ENCODE assay signal across 8 cellular contexts in the genomic region with DNA sequence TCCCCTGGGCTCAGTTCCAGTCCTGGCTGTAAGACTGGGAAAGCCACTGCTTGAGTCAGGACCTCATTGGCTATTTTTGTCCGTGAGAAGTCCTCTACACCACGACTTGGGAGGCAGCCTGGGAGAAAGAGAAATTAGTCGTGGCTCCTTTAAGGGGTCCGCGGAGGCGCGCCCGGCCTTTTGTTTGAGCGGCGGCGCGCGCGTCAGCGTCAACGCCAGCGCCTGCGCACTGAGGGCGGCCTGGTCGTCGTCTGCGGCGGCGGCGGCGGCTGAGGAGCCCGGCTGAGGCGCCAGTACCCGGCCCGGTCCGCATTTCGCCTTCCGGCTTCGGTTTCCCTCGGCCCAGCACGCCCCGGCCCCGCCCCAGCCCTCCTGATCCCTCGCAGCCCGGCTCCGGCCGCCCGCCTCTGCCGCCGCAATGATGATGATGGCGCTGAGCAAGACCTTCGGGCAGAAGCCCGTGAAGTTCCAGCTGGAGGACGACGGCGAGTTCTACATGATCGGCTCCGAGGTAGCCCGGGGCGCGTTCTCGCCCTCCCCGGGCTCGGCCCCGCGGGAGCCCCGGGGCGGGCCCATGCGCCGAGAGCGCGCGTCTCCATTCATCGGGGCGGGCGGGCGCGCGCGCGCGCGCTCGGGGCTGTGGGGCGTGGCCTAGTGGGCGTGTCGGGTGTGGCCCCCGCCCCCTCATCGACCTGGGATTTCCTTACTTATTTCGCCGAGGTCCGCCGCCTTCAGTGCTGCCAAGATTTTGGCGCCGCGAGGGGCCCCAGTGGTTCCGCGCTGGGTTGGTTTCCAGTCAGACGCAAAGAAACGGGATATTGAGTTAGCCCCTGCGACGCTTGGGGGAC. TPM values are rescaled to one million over a fixed set of nuclear protein-coding genes. Genes with fewer than 3 reads are reported as not detected.
DNase-seq lines count a peak whose midpoint lies in the region; ATAC-seq, FAIRE-seq and TF ChIP-seq lines count a peak whose summit lies in the region.

SMARCB1 (plus strand) TSS at position 215 of the 848 bp plus-strand sequence; CDS start at position 419, 204 bp downstream.

- peak within 1 kb of the TSS; percentile 99 to 100 for H3K27ac ChIP-seq in A549

- TF ChIP-seq RAD21 in A549 (conservative IDR thresholded peaks at IDR 0.05 in 1 of 2, IDR thresholded peaks at IDR 0.05 in 1 of 2), result no peak

- TF ChIP-seq EP300 in A549 (IDR thresholded peaks at IDR 0.05), result no peak

- peaks cover 2% of the 10 kb centered on the region for H3K36me3 ChIP-seq in kidney epithelial cell (ENCODE audit: control insufficient read depth, insufficient read depth, low read length)

- POLR2A ChIA-PET in A549 (lab: Yijun Ruan, JAX), result no interaction called here

- no peak for TF ChIP-seq CTCF in A549 (IDR thresholded peaks at IDR 0.05)
- TF ChIP-seq CTCF in kidney epithelial cell (IDR thresholded peaks at IDR 0.05; ENCODE audit: insufficient read depth, low read length, poor library complexity, severe bottlenecking), result no peak

- DNase-seq in A549 (ENCODE audit: low read depth in 1 of 2, low spot score in 1 of 2) (peak; percentile 85 to 86), NCI-H345 (lab: John Stamatoyannopoulos, UW) (peak; percentile 93), cerebellar cortex (ENCODE audit: low spot score) (peak; percentile 81), kidney epithelial cell (ENCODE audit: low read depth) (no peak)
- DNase-seq in activated CD4-positive, CD25-positive, alpha-beta regulatory T cell treated with anti-CD3 and anti-CD28 coated beads, Interleukin-2, amount 50 U/mL, for 72 hours, result peak; percentile 92
- peak; percentile 85 to 90 for DNase-seq in stimulated activated CD4-positive, alpha-beta T cell treated with anti-CD3 and anti-CD28 coated beads, Interleukin-15, amount 100 ng/mL, for 1 hour (ENCODE audit: low read depth in 1 of 2, low spot score in 1 of 2)

- 0% methylated on average over 1 of the region's 97 CpGs for WGBS in A549 (ENCODE audit: missing lambda C conversion rate)

- no peak for FAIRE-seq in A549 (lab: Jason Lieb, UNC)

- H3K9me3 ChIP-seq in A549, result no peaks in the 10 kb centered on the region

- no peaks in the 10 kb centered on the region for H3K27me3 ChIP-seq in kidney epithelial cell (ENCODE audit: control insufficient read depth, insufficient read depth, low read length)

- TF ChIP-seq POLR2A in A549 (IDR thresholded peaks at IDR 0.05; ENCODE audit: low read length), result peak; percentile 45

- peak; percentile 75 to 83 for ATAC-seq in A549
- peak; percentile 58 for ATAC-seq in GM18861 (IDR thresholded peaks at IDR 0.05; ENCODE audit: unreplicated experiment)
- peak; percentile 56 for ATAC-seq in HG03097 (IDR thresholded peaks at IDR 0.05; ENCODE audit: low FRiP score, unreplicated experiment)

- H3K4me2 ChIP-seq in A549, result peak within 1 kb of the TSS; percentile 89

- peak within 1 kb of the TSS; percentile 89 for H3K4me3 ChIP-seq in A549
- H3K4me3 ChIP-seq in kidney epithelial cell (ENCODE audit: low read depth, low read length), result peak within 1 kb of the TSS; percentile 84

- peaks cover 29% of the 10 kb centered on the region for H3K4me1 ChIP-seq in A549

- CTCF ChIA-PET in A549 (lab: Yijun Ruan, JAX), result interaction anchor here (1.2 to 3.2 kb wide), 4 partner anchors 12 to 63 kb away, joined by 3 to 14 read pairs (median 6); partner anchors contain the start of gene CHCHD10

TF ChIP-seq in A549, 52 proteins besides CTCF, POLR2A, EP300 and RAD21:
- TF ChIP-seq ZNF302 (CRISPR knock-in tag; IDR thresholded peaks at IDR 0.05) (no peak), GATA3 (IDR thresholded peaks at IDR 0.05; ENCODE audit: borderline replicate concordance) (no peak), BHLHE40 (IDR thresholded peaks at IDR 0.05; ENCODE audit: low read depth, low read length) (no peak), POLR2AphosphoS2 (conservative IDR thresholded peaks at IDR 0.05; ENCODE audit: low read length) (no peak), CHD4 (IDR thresholded peaks at IDR 0.05; ENCODE audit: borderline replicate concordance) (no peak), RARB (CRISPR knock-in tag; IDR thresholded peaks at IDR 0.05) (no peak), HOXB5 (CRISPR knock-in tag; IDR thresholded peaks at IDR 0.05) (peak; percentile 66; the same call in 1 of the 2 replicates), RNF2 (IDR thresholded peaks at IDR 0.05; ENCODE audit: borderline replicate concordance, low read depth) (no peak), ESRRA (IDR thresholded peaks at IDR 0.05; ENCODE audit: borderline replicate concordance, low read length) (no peak), JUN (IDR thresholded peaks at IDR 0.05) (peak; percentile 55 to 82; a peak in 4 of 5 replicates), EHF (CRISPR knock-in tag; IDR thresholded peaks at IDR 0.05) (0 out of 2 replicates have a peak, but pooled peaks have one; percentile 41), PHF8 (IDR thresholded peaks at IDR 0.05; ENCODE audit: borderline replicate concordance, low read depth) (peak; percentile 95), RFX5 (IDR thresholded peaks at IDR 0.05) (no peak), MAX (IDR thresholded peaks at IDR 0.05) (no peak), MAFK (IDR thresholded peaks at IDR 0.05; ENCODE audit: partially characterized antibody) (no peak)
- TF ChIP-seq, protein P1, sequence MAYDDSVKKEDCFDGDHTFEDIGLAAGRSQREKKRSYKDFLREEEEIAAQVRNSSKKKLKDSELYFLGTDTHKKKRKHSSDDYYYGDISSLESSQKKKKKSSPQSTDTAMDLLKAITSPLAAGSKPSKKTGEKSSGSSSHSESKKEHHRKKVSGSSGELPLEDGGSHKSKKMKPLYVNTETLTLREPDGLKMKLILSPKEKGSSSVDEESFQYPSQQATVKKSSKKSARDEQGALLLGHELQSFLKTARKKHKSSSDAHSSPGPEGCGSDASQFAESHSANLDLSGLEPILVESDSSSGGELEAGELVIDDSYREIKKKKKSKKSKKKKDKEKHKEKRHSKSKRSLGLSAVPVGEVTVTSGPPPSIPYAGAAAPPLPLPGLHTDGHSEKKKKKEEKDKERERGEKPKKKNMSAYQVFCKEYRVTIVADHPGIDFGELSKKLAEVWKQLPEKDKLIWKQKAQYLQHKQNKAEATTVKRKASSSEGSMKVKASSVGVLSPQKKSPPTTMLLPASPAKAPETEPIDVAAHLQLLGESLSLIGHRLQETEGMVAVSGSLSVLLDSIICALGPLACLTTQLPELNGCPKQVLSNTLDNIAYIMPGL (CRISPR knock-in tag; IDR thresholded peaks at IDR 0.05; ENCODE audit: borderline replicate concordance), result no peak

RNA-seq across cellular contexts. Expression of gene SMARCB1, which starts in this region (rescaled TPM):
- polyA plus RNA-seq in A549 (2011; rRNA removed) (98.1 and 133 TPM in 2 replicates), A549 (2017; fragmentation: RNase III; extraction: RNeasy Plus Mini Kit Qiagen cat#74134 plus additional on column Dnase treatment) (59.2 to 66.9 TPM (median 65.6 TPM) in 3 replicates)
- polyA plus RNA-seq in A549 (2012; cell fraction: cytosol; rRNA removed), result 116 and 130 TPM in 2 replicates
- 79.3 and 88.2 TPM in 2 replicates for polyA plus RNA-seq in A549 (2012; cell fraction: nucleus; rRNA removed)
- polyA minus RNA-seq in A549 (2011; rRNA and poly(A)+ RNA removed), result 45.4 and 48.5 TPM in 2 replicates
- 163 and 168 TPM in 2 replicates for total RNA-seq in kidney epithelial cell
